In genomic region chr11:115122274-115122673, GRCh38 we compare ENCODE assay signal across 27 cellular contexts.
"Had no signal": no experiment of that assay in that cellular context is flagged by ENCODE, and none has a peak within 500 bp of the region (broad histone marks: within the 10 kb centered on the region; RNA-seq: fewer than 3 reads in every experiment).

No MANE protein-coding gene starts in this region.

- H3K4me2 ChIP-seq: smooth muscle cell had no signal

- H3K9me3 ChIP-seq: colonic mucosa, esophagus squamous epithelium, mucosa of descending colon, neutrophil, pancreas, suprapubic skin, transverse colon, upper lobe of right lung, uterus had no signal

- DNase-seq: colonic mucosa; effector memory CD4-positive, alpha-beta T cell; erythroblast; esophagus squamous epithelium; foreskin melanocyte; head of caudate nucleus; kidney; mucosa of descending colon; naive B cell; pancreas; stimulated activated CD4-positive, alpha-beta T cell treated with anti-CD3 and anti-CD28 coated beads, Interleukin-12 subunit alpha, Interleukin-12 subunit beta, amount 100 ng/mL, for 4 hours; stimulated activated CD4-positive, alpha-beta T cell treated with anti-CD3 and anti-CD28 coated beads, Interleukin-1b, Interleukin-23, amount 100 ng/mL, for 48 hours; stimulated activated CD4-positive, alpha-beta T cell treated with anti-CD3 and anti-CD28 coated beads, Interleukin-4, amount 100 ng/mL, for 1 hour; stimulated activated CD8-positive, alpha-beta memory T cell treated with anti-CD3 and anti-CD28 coated beads, Interleukin-4, amount 100 ng/mL, for 48 hours; stimulated activated naive CD4-positive, alpha-beta T cell; stimulated activated naive CD8-positive, alpha-beta T cell treated with anti-CD3 and anti-CD28 coated beads, Interleukin-15, amount 100 ng/mL, for 72 hours; transverse colon; upper lobe of right lung; uterus had no signal

- H3K4me1 ChIP-seq: colonic mucosa, esophagus squamous epithelium, pancreas, suprapubic skin, transverse colon, upper lobe of right lung, uterus had no signal

- H3K36me3 ChIP-seq: colonic mucosa, esophagus squamous epithelium, neutrophil, pancreas, suprapubic skin, transverse colon, upper lobe of right lung, uterus had no signal

- H3K27me3 ChIP-seq: colonic mucosa, esophagus squamous epithelium, neutrophil, pancreas, suprapubic skin, transverse colon, upper lobe of right lung, uterus had no signal

- FAIRE-seq: endometrium, kidney, pancreas had no signal

- H3K4me3 ChIP-seq: colonic mucosa, esophagus squamous epithelium, lung, mucosa of descending colon, pancreas, smooth muscle cell, suprapubic skin, transverse colon, upper lobe of right lung, uterus had no signal

- ATAC-seq: left lobe of liver; mucosa of descending colon; natural killer cell treated with Interleukin-12 subunit alpha and Interleukin-12 subunit beta and Interleukin-15 and Interleukin-18, amount 100 ng/mL, for 72 hours; pancreas; sciatic nerve; stimulated activated naive CD8-positive, alpha-beta T cell treated with anti-CD3 and anti-CD28 coated beads, Interleukin-15, amount 100 ng/mL, for 72 hours; upper lobe of right lung had no signal

- H3K27ac ChIP-seq: colonic mucosa, esophagus squamous epithelium, neutrophil, pancreas, suprapubic skin, transverse colon, upper lobe of right lung, uterus had no signal
